ENCODE assay signal across 8 cellular contexts in the genomic region with DNA sequence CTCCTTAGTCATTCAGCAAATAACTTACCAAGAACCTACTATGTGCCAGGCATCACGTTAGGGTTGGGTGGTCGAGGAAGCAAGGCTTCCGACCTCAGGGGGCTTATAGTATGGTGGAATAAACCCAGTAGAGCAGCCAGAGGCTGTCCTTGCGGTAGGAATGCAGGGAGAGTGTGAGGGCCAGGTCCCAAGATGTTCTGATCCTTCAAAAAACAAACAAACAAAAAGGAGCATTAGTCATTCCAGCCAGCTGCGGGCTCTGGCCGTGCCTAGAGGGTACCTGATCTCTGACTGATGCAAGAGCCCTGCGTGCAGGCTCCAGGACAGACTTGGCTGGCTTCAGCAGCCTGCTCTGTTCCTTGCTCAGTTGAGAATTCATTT. TPM values are rescaled to one million over a fixed set of nuclear protein-coding genes. Genes with fewer than 3 reads are reported as not detected.
DNase-seq lines count a peak whose midpoint lies in the region; ATAC-seq, FAIRE-seq and TF ChIP-seq lines count a peak whose summit lies in the region.

No MANE protein-coding gene starts in this region.

- no peak for TF ChIP-seq CTCF in WTC11 (IDR thresholded peaks at IDR 0.05)

- CTCF ChIA-PET in activated naive CD4-positive, alpha-beta T cell treated with anti-CD3 and anti-CD28 coated beads, Interleukin-2, amount 10 ng/mL, durations not matched to agents 7 days and 5 days (lab: Charles Lee), result interaction anchor here (0.7 to 1.3 kb wide), 3 partner anchors 11 to 118 kb away, joined by 3 read pairs; no protein-coding TSS in a partner anchor
- CTCF ChIA-PET in WTC11 (lab: Charles Lee), result interaction anchor here (3.1 kb wide), 1 partner anchor 39 kb away, joined by 13 read pairs; no protein-coding TSS in a partner anchor

- no peaks in the 10 kb centered on the region for H3K36me3 ChIP-seq in iPS-15b (ENCODE audit: control insufficient read depth, insufficient read depth, low read length)

- peak overlapping the region; percentile 24 for H3K9ac ChIP-seq in iPS-15b (ENCODE audit: low read depth, low read length)

- DNase-seq in activated naive CD4-positive, alpha-beta T cell treated with anti-CD3 and anti-CD28 coated beads, Interleukin-2, amount 10 ng/mL, durations not matched to agents 7 days and 5 days, result no peak
- DNase-seq in activated naive CD4-positive, alpha-beta T cell treated with Interleukin-2 at 50 U/mL for 16 hours, result no peak
- DNase-seq in WTC11 (ENCODE audit: low spot score), result peak; percentile 21
- DNase-seq in urothelium cell line (ENCODE audit: low spot score), result peak; percentile 66
- DNase-seq in NCI-H1105 (lab: John Stamatoyannopoulos, UW), result no peak
- no peak for DNase-seq in DMS153 (lab: John Stamatoyannopoulos, UW)

- H3K4me1 ChIP-seq in iPS-15b (ENCODE audit: control insufficient read depth, insufficient read depth, low read length), result peaks cover 8% of the 10 kb centered on the region

- POLR2A ChIA-PET in WTC11 (lab: Charles Lee), result interaction anchor here (0.9 to 1.5 kb wide), 2 partner anchors 18 to 177 kb away, joined by 3 to 4 read pairs; partner anchors contain the start of genes CYB5D2 and ZZEF1

- peaks cover 14% of the 10 kb centered on the region for H3K4me1 Mint-ChIP-seq in activated naive CD4-positive, alpha-beta T cell treated with anti-CD3 and anti-CD28 coated beads, Interleukin-2, amount 10 ng/mL, durations not matched to agents 7 days and 5 days
- peaks cover 16% of the 10 kb centered on the region for H3K4me1 Mint-ChIP-seq in WTC11

- no peak overlapping the region for H3K4me3 ChIP-seq in iPS-15b (ENCODE audit: low read depth, low read length)

- H3K27me3 Mint-ChIP-seq in activated naive CD4-positive, alpha-beta T cell treated with anti-CD3 and anti-CD28 coated beads, Interleukin-2, amount 10 ng/mL, durations not matched to agents 7 days and 5 days, result no peaks in the 10 kb centered on the region
- no peaks in the 10 kb centered on the region for H3K27me3 Mint-ChIP-seq in WTC11 (ENCODE audit: low read depth)

- peak overlapping the region; percentile 72 for H3K27ac Mint-ChIP-seq in activated naive CD4-positive, alpha-beta T cell treated with anti-CD3 and anti-CD28 coated beads, Interleukin-2, amount 10 ng/mL, durations not matched to agents 7 days and 5 days
- H3K27ac Mint-ChIP-seq in WTC11, result peak overlapping the region; percentile 73

- H3K9me3 Mint-ChIP-seq in activated naive CD4-positive, alpha-beta T cell treated with anti-CD3 and anti-CD28 coated beads, Interleukin-2, amount 10 ng/mL, durations not matched to agents 7 days and 5 days, result no peaks in the 10 kb centered on the region
- no peaks in the 10 kb centered on the region for H3K9me3 Mint-ChIP-seq in WTC11

- no peaks in the 10 kb centered on the region for H3K27me3 ChIP-seq in iPS-15b (ENCODE audit: control insufficient read depth, insufficient read depth, low read length)

- FAIRE-seq in urothelium cell line (lab: Jason Lieb, UNC), result no peak

- no peaks in the 10 kb centered on the region for H3K9me3 ChIP-seq in iPS-15b (ENCODE audit: control insufficient read depth, insufficient read depth, low read length)

- H3K36me3 Mint-ChIP-seq in activated naive CD4-positive, alpha-beta T cell treated with anti-CD3 and anti-CD28 coated beads, Interleukin-2, amount 10 ng/mL, durations not matched to agents 7 days and 5 days, result peaks cover 22% of the 10 kb centered on the region
- peaks cover 13% of the 10 kb centered on the region for H3K36me3 Mint-ChIP-seq in WTC11

- H3K4me3 Mint-ChIP-seq in activated naive CD4-positive, alpha-beta T cell treated with anti-CD3 and anti-CD28 coated beads, Interleukin-2, amount 10 ng/mL, durations not matched to agents 7 days and 5 days, result no peak overlapping the region
- H3K4me3 Mint-ChIP-seq in WTC11, result no peak overlapping the region

- ATAC-seq in WTC11, result peak; percentile 22; the same call in 1 of the 2 replicates
- no peak for ATAC-seq in HG02852 (IDR thresholded peaks at IDR 0.05; ENCODE audit: unreplicated experiment)

TF ChIP-seq in WTC11, 78 proteins besides CTCF, POLR2A, EP300 and RAD21:
- TF ChIP-seq GABPB1 (CRISPR knock-in tag; IDR thresholded peaks at IDR 0.05) (peak; percentile 48), ZSCAN18 (CRISPR knock-in tag; IDR thresholded peaks at IDR 0.05) (no peak)

RNA-seq across cellular contexts. Expression of gene CYB5D2, which starts 18.2 kb away (rescaled TPM):
- 7.8 to 9.0 TPM (median 8.8 TPM) in 3 replicates for total RNA-seq in WTC11 (2021)

RNA-seq across cellular contexts. Expression of gene ZZEF1, which starts 18.3 kb away (rescaled TPM):
- 16.3 to 24.1 TPM (median 17.5 TPM) in 3 replicates for total RNA-seq in WTC11 (2021)

Comparison
In these comparisons a context has a peak if more than half of its experiments do, and no peak if none do; other contexts are left out.
1. DNase-seq: peak in WTC11 (single experiment) and urothelium cell line (single experiment); none in activated naive CD4-positive, alpha-beta T cell treated with anti-CD3 and anti-CD28 coated beads, Interleukin-2, amount 10 ng/mL, durations not matched to agents 7 days and 5 days (single experiment), activated naive CD4-positive, alpha-beta T cell treated with Interleukin-2 at 50 U/mL for 16 hours (single experiment), NCI-H1105 (single experiment) and DMS153 (single experiment).